Comparison of ENCODE assay signal across 21 cellular contexts in the genomic region with DNA sequence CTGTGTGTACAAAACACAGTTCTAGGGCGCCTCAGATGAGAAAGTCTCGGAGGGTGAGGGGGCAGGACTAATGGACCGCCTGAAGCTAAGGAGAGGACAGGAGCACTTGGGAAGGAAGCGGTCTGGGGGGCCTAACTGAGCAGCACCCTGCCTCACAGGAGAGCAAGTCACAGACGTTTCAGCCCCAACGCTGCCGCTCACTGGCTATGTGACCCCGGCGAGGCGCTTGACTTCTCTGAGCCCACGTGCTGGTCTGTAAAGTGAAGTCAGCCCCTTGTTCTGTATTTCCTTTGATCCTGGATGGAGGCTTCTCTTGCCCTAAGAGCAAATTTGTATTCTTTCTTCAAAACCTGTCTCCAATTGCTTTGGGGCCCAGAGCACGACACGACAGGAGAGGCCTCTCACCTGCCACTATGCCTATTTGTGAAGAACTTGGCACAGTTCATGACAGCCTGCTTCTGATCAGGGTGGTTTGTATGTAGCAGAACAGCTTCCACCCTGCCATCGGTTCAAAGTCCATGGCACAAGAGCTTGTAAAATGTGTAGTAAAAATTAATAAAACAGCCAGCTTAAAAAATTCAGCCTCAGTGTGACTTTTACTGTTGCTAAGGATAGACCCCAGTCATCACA. TPM values are rescaled to one million over a fixed set of nuclear protein-coding genes. Genes with fewer than 3 reads are reported as not detected.
A peak's percentile ranks its signal among the peaks of the same experiment; 100 is the strongest.
DNase-seq lines count a peak whose midpoint lies in the region; ATAC-seq, FAIRE-seq and TF ChIP-seq lines count a peak whose summit lies in the region.
"Had no signal": no experiment of that assay in that cellular context is flagged by ENCODE, and none has a peak within 500 bp of the region (broad histone marks: within the 10 kb centered on the region; RNA-seq: fewer than 3 reads in every experiment).

No MANE protein-coding gene starts in this region.

- no peak for TF ChIP-seq CTCF in Peyer's patch (IDR thresholded peaks at IDR 0.05)
- TF ChIP-seq CTCF in natural killer cell (IDR thresholded peaks at IDR 0.05) = no peak

- no peaks in the 10 kb centered on the region for H3K9me3 Mint-ChIP-seq in natural killer cell
- H3K9me3 Mint-ChIP-seq in activated T-cell treated with anti-CD3 and anti-CD28 coated beads, Interleukin-2, amount 50 U/mL, for 72 hours = no peaks in the 10 kb centered on the region
- H3K9me3 Mint-ChIP-seq: CD8-positive, alpha-beta memory T cell; HFFc6 had no signal

- no peak for FAIRE-seq in small intestine (lab: Jason Lieb, UNC)
- FAIRE-seq: GM12878, RCC 7860 had no signal

- H3K4me3 Mint-ChIP-seq in natural killer cell = no peak overlapping the region
- H3K4me3 Mint-ChIP-seq in activated T-cell treated with anti-CD3 and anti-CD28 coated beads, Interleukin-2, amount 50 U/mL, for 72 hours = no peak overlapping the region
- H3K4me3 Mint-ChIP-seq: CD8-positive, alpha-beta memory T cell; HFFc6 had no signal

- H3K36me3 Mint-ChIP-seq in natural killer cell = no peaks in the 10 kb centered on the region
- H3K36me3 Mint-ChIP-seq in activated T-cell treated with anti-CD3 and anti-CD28 coated beads, Interleukin-2, amount 50 U/mL, for 72 hours (ENCODE audit: insufficient read depth in 2 of 2) = no peaks in the 10 kb centered on the region

- H3K4me1 ChIP-seq in Peyer's patch (peaks cover 2 to 15% (median 7%) of the 10 kb centered on the region in 4 donors), small intestine (ENCODE audit: control insufficient read depth in 2 of 2, insufficient read depth in 1 of 2, low read depth in 1 of 2, low read length in 1 of 2) (peaks cover 2 to 8% of the 10 kb centered on the region in 2 donors)

- WGBS in small intestine, 3 donors = 32 to 65% (median 50%) methylated on average over 14 of the region's 14 CpGs

- no peak for TF ChIP-seq POLR2A in Peyer's patch (IDR thresholded peaks at IDR 0.05)

- no peaks in the 10 kb centered on the region for H3K27me3 ChIP-seq in Peyer's patch
- H3K27me3 ChIP-seq in small intestine (ENCODE audit: control insufficient read depth in 2 of 2, insufficient read depth in 2 of 2, low read length in 2 of 2) = no peaks in the 10 kb centered on the region
- H3K27me3 ChIP-seq: BLaER1, MG63 had no signal

- peak; percentile 18 for DNase-seq in DMS153 (lab: John Stamatoyannopoulos, UW)
- DNase-seq in DMS153 treated with DMSO at 0.1 percent for 48 hours (lab: John Stamatoyannopoulos, UW; ENCODE audit: unreplicated experiment) = no peak
- peak in 2 of 3 donors; percentile 68 to 79 for DNase-seq in Peyer's patch
- no peak for DNase-seq in left lobe of liver (ENCODE audit: low spot score)
- peak; percentile 93 for DNase-seq in small intestine
- no peak for DNase-seq in natural killer cell
- no peak for DNase-seq in activated T-cell treated with anti-CD3 and anti-CD28 coated beads, Interleukin-2, amount 50 U/mL, for 72 hours
- DNase-seq: 8988T; CD8-positive, alpha-beta memory T cell; HFFc6; KG1; MG63; NCI-H1092 treated with DMSO at 0.1 percent for 48 hours; NCI-H1694; NCI-H82; SIG-M5 had no signal

- H3K4me1 Mint-ChIP-seq in natural killer cell = peaks cover 10 to 12% of the 10 kb centered on the region in 2 donors
- peaks cover 10% of the 10 kb centered on the region for H3K4me1 Mint-ChIP-seq in activated T-cell treated with anti-CD3 and anti-CD28 coated beads, Interleukin-2, amount 50 U/mL, for 72 hours (ENCODE audit: low read depth)

- H3K9me3 ChIP-seq in Peyer's patch (no peaks in the 10 kb centered on the region), small intestine (ENCODE audit: control insufficient read depth, low read depth) (no peaks in the 10 kb centered on the region)
- H3K9me3 ChIP-seq: BLaER1, MG63 had no signal

- H3K4me3 ChIP-seq in Peyer's patch (no peak overlapping the region), small intestine (ENCODE audit: low read depth in 1 of 2, low read length in 2 of 2) (no peak overlapping the region)
- H3K4me3 ChIP-seq: BLaER1, GM12878, MG63 had no signal

- intact Hi-C loops in natural killer cell (cut with micrococcal nuclease) = no loop called here

- no peak overlapping the region for H3K27ac Mint-ChIP-seq in natural killer cell
- H3K27ac Mint-ChIP-seq in activated T-cell treated with anti-CD3 and anti-CD28 coated beads, Interleukin-2, amount 50 U/mL, for 72 hours = no peak overlapping the region
- H3K27ac Mint-ChIP-seq: CD8-positive, alpha-beta memory T cell; HFFc6 had no signal

- H3K27ac ChIP-seq in Peyer's patch = peak overlapping the region in 3 of 4 donors; percentile 72 to 95 (median 84)
- H3K27ac ChIP-seq in small intestine (ENCODE audit: low read depth in 1 of 2, low read length in 1 of 2) = peak overlapping the region; percentile 85 to 86
- H3K27ac ChIP-seq: BLaER1, HL-60 had no signal

- H3K36me3 ChIP-seq in Peyer's patch (peaks cover 0 to 7% (median 0%) of the 10 kb centered on the region in 3 donors), small intestine (ENCODE audit: control insufficient read depth in 2 of 2, insufficient read depth in 2 of 2, low read length in 2 of 2) (no peaks in the 10 kb centered on the region)
- H3K36me3 ChIP-seq: MG63 had no signal

- no peaks in the 10 kb centered on the region for H3K27me3 Mint-ChIP-seq in natural killer cell (ENCODE audit: low read depth in 2 of 2)
- peaks cover 6% of the 10 kb centered on the region for H3K27me3 Mint-ChIP-seq in activated T-cell treated with anti-CD3 and anti-CD28 coated beads, Interleukin-2, amount 50 U/mL, for 72 hours (ENCODE audit: low read depth)

- ATAC-seq in left lobe of liver (peak; percentile 34), natural killer cell (no peak), HG03442 (IDR thresholded peaks at IDR 0.05; ENCODE audit: unreplicated experiment) (no peak)
- ATAC-seq in activated T-cell treated with anti-CD3 and anti-CD28 coated beads, Interleukin-2, amount 50 U/mL, for 72 hours (replicated peaks in 1 of 2) = no peak
- ATAC-seq: GM12878 had no signal

RNA-seq across cellular contexts. Expression of a gene that starts 59.1 kb away (rescaled TPM):
- 1 to 10 TPM; 6.6 to 7.5 (median 6.9) TPM for total RNA-seq in Peyer's patch
- 3.4 TPM for total RNA-seq in left lobe of liver
- polyA plus RNA-seq in small intestine = 1 to 10 TPM; 2.1 to 7.3 (median 3.4) TPM
- 1 to 10 TPM in 1 of 3 donors, under 1 TPM in 2; 0.47 to 1.3 (median 0.80) TPM for total RNA-seq in natural killer cell
- total RNA-seq in activated T-cell treated with anti-CD3 and anti-CD28 coated beads, Interleukin-2, amount 50 U/mL, for 72 hours = under 1 TPM; 0.12 to 0.16 TPM
- total RNA-seq: GM12878, HFFc6 had no signal

Comparison
In these comparisons a context has a peak if more than half of its experiments do, and no peak if none do; other contexts are left out.
1. DNase-seq: peak in DMS153 (single experiment), Peyer's patch (2 of 3) and small intestine (single experiment); none in DMS153 treated with DMSO at 0.1 percent for 48 hours (single experiment), left lobe of liver (single experiment), natural killer cell (single experiment) and activated T-cell treated with anti-CD3 and anti-CD28 coated beads, Interleukin-2, amount 50 U/mL, for 72 hours (0 of 2).